8 cellular contexts compared by ENCODE assay signal in the genomic region with DNA sequence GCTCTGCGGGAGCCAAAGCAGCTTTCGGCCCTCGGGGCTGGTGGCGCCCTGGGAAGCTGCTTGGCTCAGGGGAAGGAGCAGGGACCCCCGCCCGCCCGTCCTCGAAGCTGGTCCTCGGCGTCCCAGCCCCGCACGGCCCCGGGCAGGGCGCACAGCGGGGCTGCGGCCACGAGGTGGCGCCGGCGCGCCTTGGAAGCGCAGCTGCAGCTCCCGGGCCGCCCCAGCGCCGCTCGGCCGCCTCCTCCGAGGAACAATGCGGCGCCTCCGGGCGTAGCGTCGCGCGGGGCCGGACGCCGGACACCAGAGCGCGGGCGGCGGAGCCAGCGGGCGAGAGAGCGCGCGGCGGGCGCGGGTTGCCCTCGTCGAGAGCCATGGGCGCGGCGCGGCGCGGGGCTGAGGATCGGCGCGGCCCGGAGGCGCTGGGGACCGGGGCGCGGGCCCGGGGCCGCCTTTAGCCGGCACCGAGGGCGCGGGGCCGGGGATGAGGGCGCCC. TPM values are rescaled to one million over a fixed set of nuclear protein-coding genes. Genes with fewer than 3 reads are reported as not detected.
DNase-seq lines count a peak whose midpoint lies in the region; ATAC-seq and TF ChIP-seq lines count a peak whose summit lies in the region.

A gene with protein sequence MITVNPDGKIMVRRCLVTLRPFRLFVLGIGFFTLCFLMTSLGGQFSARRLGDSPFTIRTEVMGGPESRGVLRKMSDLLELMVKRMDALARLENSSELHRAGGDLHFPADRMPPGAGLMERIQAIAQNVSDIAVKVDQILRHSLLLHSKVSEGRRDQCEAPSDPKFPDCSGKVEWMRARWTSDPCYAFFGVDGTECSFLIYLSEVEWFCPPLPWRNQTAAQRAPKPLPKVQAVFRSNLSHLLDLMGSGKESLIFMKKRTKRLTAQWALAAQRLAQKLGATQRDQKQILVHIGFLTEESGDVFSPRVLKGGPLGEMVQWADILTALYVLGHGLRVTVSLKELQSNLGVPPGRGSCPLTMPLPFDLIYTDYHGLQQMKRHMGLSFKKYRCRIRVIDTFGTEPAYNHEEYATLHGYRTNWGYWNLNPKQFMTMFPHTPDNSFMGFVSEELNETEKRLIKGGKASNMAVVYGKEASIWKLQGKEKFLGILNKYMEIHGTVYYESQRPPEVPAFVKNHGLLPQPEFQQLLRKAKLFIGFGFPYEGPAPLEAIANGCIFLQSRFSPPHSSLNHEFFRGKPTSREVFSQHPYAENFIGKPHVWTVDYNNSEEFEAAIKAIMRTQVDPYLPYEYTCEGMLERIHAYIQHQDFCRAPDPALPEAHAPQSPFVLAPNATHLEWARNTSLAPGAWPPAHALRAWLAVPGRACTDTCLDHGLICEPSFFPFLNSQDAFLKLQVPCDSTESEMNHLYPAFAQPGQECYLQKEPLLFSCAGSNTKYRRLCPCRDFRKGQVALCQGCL (plus strand): TSS at position 229 of the 493 bp plus-strand sequence. CDS start 626 bp downstream, outside the sequence.

- H2AFZ ChIP-seq in HCT116 (ENCODE audit: low read depth, low read length, poor library complexity, severe bottlenecking): peak within 1 kb of the TSS; percentile 46

- no peak within 1 kb of the TSS for H3K27ac Mint-ChIP-seq in activated CD4-positive, alpha-beta T cell treated with anti-CD3 and anti-CD28 coated beads, Interleukin-2, amount 10 ng/mL, durations not matched to agents 7 days and 5 days

- POLR2A ChIA-PET in HCT116 (lab: Charles Lee): interaction anchor here (1.1 to 1.2 kb wide), 2 partner anchors 188 to 220 kb away, joined by 3 to 4 read pairs; no protein-coding TSS in a partner anchor
- POLR2A ChIA-PET in activated CD4-positive, alpha-beta T cell treated with anti-CD3 and anti-CD28 coated beads, Interleukin-2, amount 10 ng/mL, durations not matched to agents 7 days and 5 days (lab: Charles Lee): no interaction called here

- TF ChIP-seq CTCF in HCT116 (IDR thresholded peaks at IDR 0.05 in 2 of 3, conservative IDR thresholded peaks at IDR 0.05 in 1 of 3; ENCODE audit: borderline replicate concordance in 1 of 3, insufficient read depth in 1 of 3, low read depth in 2 of 3, low read length in 2 of 3) (peak; percentile 68 to 81 (median 80)), coronary artery (IDR thresholded peaks at IDR 0.05) (peak; percentile 83), left lung (IDR thresholded peaks at IDR 0.05) (peak; percentile 88 to 91)

- H3K36me3 Mint-ChIP-seq in activated CD4-positive, alpha-beta T cell treated with anti-CD3 and anti-CD28 coated beads, Interleukin-2, amount 10 ng/mL, durations not matched to agents 7 days and 5 days (ENCODE audit: low read depth): no peaks in the 10 kb centered on the region

- H3K36me3 ChIP-seq in HCT116 (ENCODE audit: control insufficient read depth in 1 of 2, insufficient read depth in 2 of 2, low read length in 2 of 2) (no peaks in the 10 kb centered on the region), left lung (no peaks in the 10 kb centered on the region)

- no peaks in the 10 kb centered on the region for H4K20me1 ChIP-seq in HCT116 (ENCODE audit: insufficient read depth)

- no peaks in the 10 kb centered on the region for H3K79me2 ChIP-seq in HCT116 (ENCODE audit: insufficient read depth, low read length)

- peak; percentile 45 for DNase-seq in DMS153 treated with DMSO at 0.1 percent for 48 hours (lab: John Stamatoyannopoulos, UW; ENCODE audit: unreplicated experiment)
- peak; percentile 56 for DNase-seq in HCT116 (ENCODE audit: low read depth, low spot score)
- DNase-seq in NCI-H2196 (lab: John Stamatoyannopoulos, UW; ENCODE audit: unreplicated experiment): peak; percentile 97
- peak; percentile 72 for DNase-seq in activated CD4-positive, alpha-beta T cell treated with anti-CD3 and anti-CD28 coated beads, Interleukin-2, amount 10 ng/mL, durations not matched to agents 7 days and 5 days
- no peak for DNase-seq in coronary artery (ENCODE audit: low spot score)
- peak; percentile 61 to 94 for DNase-seq in left lung
- DNase-seq in stimulated activated CD4-positive, alpha-beta T cell treated with anti-CD3 and anti-CD28 coated beads, Interleukin-4, amount 100 ng/mL, for 1 hour: peak; percentile 84

- H3K9me3 ChIP-seq in HCT116 (ENCODE audit: control insufficient read depth in 1 of 2, insufficient read depth in 1 of 2, low read depth in 1 of 2, low read length in 2 of 2) (no peaks in the 10 kb centered on the region), left lung (no peaks in the 10 kb centered on the region)

- CTCF ChIA-PET in HCT116 (lab: Charles Lee): interaction anchor here (0.6 to 2.5 kb wide), 14 partner anchors 10 to 386 kb away, joined by 3 to 73 read pairs (median 5); a partner anchor contains a TSS
- CTCF ChIA-PET in activated CD4-positive, alpha-beta T cell treated with anti-CD3 and anti-CD28 coated beads, Interleukin-2, amount 10 ng/mL, durations not matched to agents 7 days and 5 days (lab: Charles Lee): interaction anchor here (0.5 to 3.1 kb wide), 28 partner anchors 10 to 514 kb away, joined by 3 to 32 read pairs (median 4); no protein-coding TSS in a partner anchor

- H3K9me2 ChIP-seq in HCT116 (ENCODE audit: insufficient read depth): no peaks in the 10 kb centered on the region

- TF ChIP-seq RAD21 in HCT116 (IDR thresholded peaks at IDR 0.05; ENCODE audit: low read depth): peak; percentile 89

- H3K9me3 Mint-ChIP-seq in activated CD4-positive, alpha-beta T cell treated with anti-CD3 and anti-CD28 coated beads, Interleukin-2, amount 10 ng/mL, durations not matched to agents 7 days and 5 days: no peaks in the 10 kb centered on the region

- H3K27ac ChIP-seq in HCT116 (ENCODE audit: low read depth, low read length) (peak within 1 kb of the TSS; percentile 26; the same call in 1 of the 2 replicates), coronary artery (no peak within 1 kb of the TSS), left lung (no peak within 1 kb of the TSS)

- peak within 1 kb of the TSS; percentile 61 for H3K4me3 Mint-ChIP-seq in activated CD4-positive, alpha-beta T cell treated with anti-CD3 and anti-CD28 coated beads, Interleukin-2, amount 10 ng/mL, durations not matched to agents 7 days and 5 days

- no peaks in the 10 kb centered on the region for H3K27me3 ChIP-seq in HCT116 (ENCODE audit: insufficient read depth, low read length)
- peaks cover 27 to 89% of the 10 kb centered on the region in 2 donors for H3K27me3 ChIP-seq in left lung

- peaks cover 32 to 50% of the 10 kb centered on the region in 2 experiments for H3K4me1 ChIP-seq in HCT116 (ENCODE audit: control insufficient read depth in 1 of 2, insufficient read depth in 2 of 2, low read length in 2 of 2)
- peaks cover 0 to 25% of the 10 kb centered on the region in 2 donors for H3K4me1 ChIP-seq in left lung

- peak; percentile 81 for ATAC-seq in HCT116
- ATAC-seq in left lung: peak; percentile 98
- no peak for ATAC-seq in HG02884 (IDR thresholded peaks at IDR 0.05; ENCODE audit: unreplicated experiment)

- H3K9ac ChIP-seq in HCT116 (ENCODE audit: low read length): no peak within 1 kb of the TSS

- peak within 1 kb of the TSS; percentile 65 for H3K4me2 ChIP-seq in HCT116 (ENCODE audit: low read length)

- RAD21 ChIA-PET in HCT116 (lab: Charles Lee; ENCODE audit: low non-redundant PET in 1 of 2, low total read pairs in 2 of 2, uncharacterized antibody in 2 of 2, unreplicated experiment in 2 of 2): interaction anchor here (1.0 to 1.9 kb wide), 3 partner anchors 188 to 198 kb away, joined by 3 to 13 read pairs (median 10); no protein-coding TSS in a partner anchor

- no peak for TF ChIP-seq POLR2A in HCT116 (IDR thresholded peaks at IDR 0.05; ENCODE audit: borderline replicate concordance, extremely low read depth, insufficient read depth, insufficient read length)

- H3K4me1 Mint-ChIP-seq in activated CD4-positive, alpha-beta T cell treated with anti-CD3 and anti-CD28 coated beads, Interleukin-2, amount 10 ng/mL, durations not matched to agents 7 days and 5 days: peaks cover 8% of the 10 kb centered on the region

- no TSS peak for BruUV-seq in HCT116 (replicated peaks; lab: Mats Ljungman, UMichigan)

- intact Hi-C loops in HCT116 (cut with micrococcal nuclease): loop anchor here (1.0 kb wide), 1 partner anchor 188 kb away; no protein-coding TSS in a partner anchor
- intact Hi-C loops in left lung (cut with DNase I): loop anchor here in 1 of 2 donors (5.0 kb wide), 1 partner anchor 199 kb away; no protein-coding TSS in a partner anchor

- H3K4me3 ChIP-seq in HCT116 (replicated peaks in 1 of 2; ENCODE audit: low read depth in 1 of 2, low read length in 2 of 2): peak within 1 kb of the TSS; percentile 29 to 42
- peak within 1 kb of the TSS; percentile 62 for H3K4me3 ChIP-seq in coronary artery
- H3K4me3 ChIP-seq in left lung: peak within 1 kb of the TSS in 1 of 2 donors; percentile 28

- peaks cover 34% of the 10 kb centered on the region for H3K27me3 Mint-ChIP-seq in activated CD4-positive, alpha-beta T cell treated with anti-CD3 and anti-CD28 coated beads, Interleukin-2, amount 10 ng/mL, durations not matched to agents 7 days and 5 days

TF ChIP-seq in HCT116, 20 proteins besides CTCF, POLR2A, EP300 and RAD21:
- TF ChIP-seq JUND (IDR thresholded peaks at IDR 0.05) (no peak), TCF7L2 (IDR thresholded peaks at IDR 0.05; ENCODE audit: borderline replicate concordance, extremely low read depth, insufficient read depth, insufficient read length) (peak; percentile 14), ZFX (IDR thresholded peaks at IDR 0.05) (0 out of 2 replicates have a peak, but pooled peaks have one; percentile 22)
- TF ChIP-seq, protein P1, sequence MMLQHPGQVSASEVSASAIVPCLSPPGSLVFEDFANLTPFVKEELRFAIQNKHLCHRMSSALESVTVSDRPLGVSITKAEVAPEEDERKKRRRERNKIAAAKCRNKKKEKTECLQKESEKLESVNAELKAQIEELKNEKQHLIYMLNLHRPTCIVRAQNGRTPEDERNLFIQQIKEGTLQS (IDR thresholded peaks at IDR 0.05): no peak

RNA-seq across cellular contexts. Expression of the gene that starts here (rescaled TPM):
- total RNA-seq in HCT116 (2021; ENCODE audit: unreplicated experiment) (4.4 TPM), left lung (1 to 10 TPM; 1.0 to 1.2 TPM)
- polyA plus RNA-seq in HCT116 (2012): 3.8 and 5.0 TPM in 2 replicates
- total RNA-seq in activated CD4-positive, alpha-beta T cell treated with anti-CD3 and anti-CD28 coated beads, Interleukin-2, amount 10 ng/mL, durations not matched to agents 7 days and 5 days: under 1 TPM; 0.12 to 0.45 TPM

Comparison
In these comparisons a context has a peak if more than half of its experiments do, and no peak if none do; other contexts are left out.
1. Peak in DNase-seq in activated CD4-positive, alpha-beta T cell treated with anti-CD3 and anti-CD28 coated beads, Interleukin-2, amount 10 ng/mL, durations not matched to agents 7 days and 5 days; RNA of the gene not detected or under 1 TPM.